Comparison of ENCODE assay signal across 28 cellular contexts in the genomic region with DNA sequence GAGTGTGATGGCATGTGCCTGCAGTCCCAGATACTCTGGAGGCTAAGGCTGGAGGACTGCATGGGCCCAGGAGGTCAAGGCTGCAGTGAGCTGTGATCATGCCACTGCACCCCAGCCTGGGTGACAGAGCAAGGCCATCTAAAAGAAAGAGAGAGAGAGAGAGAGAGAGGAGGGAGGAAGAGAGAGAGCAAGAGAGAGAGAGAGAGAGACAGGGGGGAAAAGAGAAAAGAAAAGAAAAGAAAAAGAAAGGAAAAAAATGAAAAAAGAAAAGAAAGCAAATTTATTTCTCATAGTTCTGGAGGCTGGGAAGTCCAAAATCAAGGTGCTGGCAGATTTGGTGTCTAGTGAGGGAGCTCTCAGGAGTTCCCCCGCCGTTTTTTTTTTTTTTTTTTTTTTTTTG.
"Had no signal": no experiment of that assay in that cellular context is flagged by ENCODE, and none has a peak within 500 bp of the region (broad histone marks: within the 10 kb centered on the region; RNA-seq: fewer than 3 reads in every experiment).

No MANE protein-coding gene starts in this region.

- DNase-seq: colonic mucosa; cortex of kidney; effector CD8-positive, alpha-beta T cell; effector memory CD8-positive, alpha-beta T cell; endodermal cell; erythroblast; esophagus squamous epithelium; foreskin fibroblast; foreskin melanocyte; gastrocnemius medialis; glutamatergic neuron; head of caudate nucleus; heart right ventricle; hippocampal formation; left cardiac atrium; left lung; left ventricle myocardium superior; lower lobe of right lung; mesenchymal stem cell; mucosa of descending colon; naive B cell had no signal

- H3K4me1 ChIP-seq: colonic mucosa, gastrocnemius medialis had no signal

- H3K27ac ChIP-seq: colonic mucosa, epithelial cell of prostate, esophagus squamous epithelium, gastrocnemius medialis, left lung, lower lobe of right lung had no signal

- H3K4me3 Mint-ChIP-seq: dendritic cell treated with granulocyte-macrophage colony-stimulating factor and Interleukin-4, amounts not matched to agents 40 ng/mL and 50 ng/mL, for 4 days; effector memory CD8-positive, alpha-beta T cell; endodermal cell; mesothelial cell of epicardium had no signal

- H3K27ac Mint-ChIP-seq: dendritic cell treated with granulocyte-macrophage colony-stimulating factor and Interleukin-4, amounts not matched to agents 40 ng/mL and 50 ng/mL, for 4 days; effector memory CD8-positive, alpha-beta T cell; endodermal cell; mesothelial cell of epicardium had no signal

- ATAC-seq: effector memory CD8-positive, alpha-beta T cell; esophagus mucosa; gastrocnemius medialis; left cardiac atrium; left lung; lower lobe of right lung; mucosa of descending colon had no signal

- H3K9me3 Mint-ChIP-seq: effector memory CD8-positive, alpha-beta T cell; mesothelial cell of epicardium had no signal

- H3K27me3 Mint-ChIP-seq: effector memory CD8-positive, alpha-beta T cell; naive B cell had no signal

- H3K4me3 ChIP-seq: colonic mucosa, esophagus squamous epithelium, gastrocnemius medialis, heart right ventricle, left lung, lower lobe of right lung, mucosa of descending colon had no signal

- H3K27me3 ChIP-seq: colonic mucosa, esophagus squamous epithelium, heart right ventricle, left lung had no signal

- FAIRE-seq: endometrium, islet of Langerhans, keratinocyte had no signal

- H3K36me3 ChIP-seq: colonic mucosa had no signal

- H3K9me3 ChIP-seq: colonic mucosa, esophagus squamous epithelium, gastrocnemius medialis, heart right ventricle, left lung, lower lobe of right lung, mucosa of descending colon had no signal
